Comparison of ENCODE assay signal across 10 cellular contexts in genomic region chr6:37302086-37302686, GRCh38.
"Had no signal": no experiment of that assay in that cellular context is flagged by ENCODE, and none has a peak within 500 bp of the region (broad histone marks: within the 10 kb centered on the region; RNA-seq: fewer than 3 reads in every experiment).

No MANE protein-coding gene starts in this region.

- H3K9me3 ChIP-seq: adrenal gland had no signal

- H3K4me3 ChIP-seq: adrenal gland had no signal

- DNase-seq: activated CD4-positive, alpha-beta T cell treated with anti-CD3 and anti-CD28 coated beads for 1 hour; activated CD4-positive, alpha-beta T cell treated with anti-CD3 and anti-CD28 coated beads, Interleukin-2, amount 50 U/mL, for 48 hours; activated effector memory CD4-positive, alpha-beta T cell treated with anti-CD3 and anti-CD28 coated beads, Interleukin-2, amount 50 U/mL, for 16 hours; activated T-cell treated with anti-CD3 and anti-CD28 coated beads, Interleukin-2, amount 50 U/mL, for 24 hours; adrenal gland; foreskin fibroblast; kidney glomerular epithelial cell; stimulated activated CD4-positive, alpha-beta T cell treated with anti-CD3 and anti-CD28 coated beads, Interleukin-12 subunit alpha, Interleukin-12 subunit beta, amount 100 ng/mL, for 4 hours; stimulated activated CD4-positive, alpha-beta T cell treated with anti-CD3 and anti-CD28 coated beads, Interleukin-2, amount 100 ng/mL, for 24 hours had no signal

- H3K27ac ChIP-seq: adrenal gland, VCaP had no signal
